20 cellular contexts compared by ENCODE assay signal in the genomic region with DNA sequence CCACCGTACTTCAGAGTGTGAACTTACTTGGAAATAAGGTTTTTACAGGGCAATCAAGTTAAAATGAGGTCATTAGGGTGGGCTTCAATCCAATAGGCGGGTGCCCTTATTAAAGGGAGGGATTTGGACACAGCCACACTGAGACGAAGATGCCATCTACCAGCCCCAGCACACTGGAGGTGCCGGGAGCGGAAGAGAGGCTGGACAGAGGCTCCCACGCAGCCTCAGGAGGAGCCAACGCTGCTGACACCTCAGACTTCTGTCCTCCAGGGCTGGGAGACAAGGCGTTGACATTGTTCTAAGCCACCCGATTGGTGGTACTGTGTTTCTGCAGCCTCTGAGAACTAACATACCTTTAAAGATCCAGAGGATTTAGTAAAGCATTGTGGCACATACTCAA.
"Had no signal": no experiment of that assay in that cellular context is flagged by ENCODE, and none has a peak within 500 bp of the region (broad histone marks: within the 10 kb centered on the region; RNA-seq: fewer than 3 reads in every experiment).

No MANE protein-coding gene starts in this region.

- H3K79me2 ChIP-seq: hepatocyte, parathyroid adenoma had no signal

- H2AFZ ChIP-seq: hepatocyte, parathyroid adenoma had no signal

- H3K27me3 ChIP-seq: hepatocyte, uterus had no signal

- H3K4me3 ChIP-seq: gastroesophageal sphincter, hepatocyte, psoas muscle, spleen, uterus had no signal

- H3K9me3 ChIP-seq: gastroesophageal sphincter, psoas muscle, spleen, uterus had no signal

- ATAC-seq: activated T-cell treated with anti-CD3 and anti-CD28 coated beads, Interleukin-2, amount 50 U/mL, for 72 hours; gastroesophageal sphincter; naive thymus-derived CD8-positive, alpha-beta T cell; psoas muscle had no signal

- H3K4me2 ChIP-seq: hepatocyte had no signal

- H3K36me3 ChIP-seq: gastroesophageal sphincter, spleen, uterus had no signal

- H3K9ac ChIP-seq: parathyroid adenoma had no signal

- H3K27ac ChIP-seq: gastroesophageal sphincter, hepatocyte, parathyroid adenoma, psoas muscle, spleen, uterus had no signal

- DNase-seq: activated CD4-positive, alpha-beta T cell treated with anti-CD3 and anti-CD28 coated beads for 4 hours; activated CD4-positive, alpha-beta T cell treated with anti-CD3 and anti-CD28 coated beads, Interleukin-2, amount 50 U/mL, for 4 hours; activated naive CD4-positive, alpha-beta T cell treated with anti-CD3 and anti-CD28 coated beads, Interleukin-2, amount 10 ng/mL, durations not matched to agents 7 days and 5 days; activated naive CD8-positive, alpha-beta T cell treated with anti-CD3 and anti-CD28 coated beads, Interleukin-2, amount 10 ng/mL, durations not matched to agents 7 days and 5 days; activated T-cell treated with anti-CD3 and anti-CD28 coated beads for 4 hours; activated T-cell treated with anti-CD3 and anti-CD28 coated beads, Interleukin-2, amount 50 U/mL, for 72 hours; dermis blood vessel endothelial cell; effector CD4-positive, alpha-beta T cell; islet precursor cell; mesenchymal stem cell; naive thymus-derived CD8-positive, alpha-beta T cell; occipital lobe; psoas muscle; spleen; stimulated activated naive CD4-positive, alpha-beta T cell; trophoblast cell; uterus had no signal

- H3K4me1 ChIP-seq: gastroesophageal sphincter, parathyroid adenoma, psoas muscle, uterus had no signal
